ENCODE assay signal across 1 cellular context in genomic region chr2:238684362-238685326, GRCh38.
A peak's percentile ranks its signal among the peaks of the same experiment; 100 is the strongest.
TF ChIP-seq lines count a peak whose summit lies in the region.

No MANE protein-coding gene starts in this region.

TF ChIP-seq in SK-N-SH, 30 proteins besides CTCF, POLR2A, EP300 and RAD21 (continued from another document):
- TF ChIP-seq FOSL2 (IDR thresholded peaks at IDR 0.05; ENCODE audit: borderline replicate concordance, low read depth) (peak; percentile 81; the same call in 1 of the 2 replicates), EZH2phosphoT487 (IDR thresholded peaks at IDR 0.05; ENCODE audit: borderline replicate concordance, low read depth) (no peak), POLR2AphosphoS5 (IDR thresholded peaks at IDR 0.05; ENCODE audit: low read depth, low read length) (peak; percentile 53; the same call in 1 of the 2 replicates), SIN3A (IDR thresholded peaks at IDR 0.05; ENCODE audit: borderline replicate concordance, low read depth, low read length) (0 out of 2 replicates have a peak, but pooled peaks have one; percentile 33), NFIC (IDR thresholded peaks at IDR 0.05; ENCODE audit: borderline replicate concordance) (peak; percentile 39; the same call in 1 of the 2 replicates), FOXM1 (IDR thresholded peaks at IDR 0.05; ENCODE audit: low read depth) (peak; percentile 97), TCF12 (IDR thresholded peaks at IDR 0.05) (peak; percentile 86)
TF ChIP-seq in SK-N-SH: peak in this region for 12.
